Comparison of ENCODE assay signal across 8 cellular contexts in genomic region chr15:48178612-48178931, GRCh38. TPM values are rescaled to one million over a fixed set of nuclear protein-coding genes. Genes with fewer than 3 reads are reported as not detected.
DNase-seq lines count a peak whose midpoint lies in the region; ATAC-seq and TF ChIP-seq lines count a peak whose summit lies in the region.

No MANE protein-coding gene starts in this region.

- TF ChIP-seq CTCF in AG09309 (IDR thresholded peaks at IDR 0.05; ENCODE audit: control insufficient read depth, insufficient read depth, low read depth, low read length, missing control alignments) (no peak), colonic mucosa (IDR thresholded peaks at IDR 0.05) (no peak), nephron (IDR thresholded peaks at IDR 0.05; ENCODE audit: unreplicated experiment in 3 of 3) (no peak)

- no peaks in the 10 kb centered on the region for H3K9me3 ChIP-seq in HUES48 (ENCODE audit: control insufficient read depth, insufficient read depth, low read length)
- no peaks in the 10 kb centered on the region for H3K9me3 ChIP-seq in colonic mucosa

- peaks cover 9% of the 10 kb centered on the region for H3K9me3 Mint-ChIP-seq in nephron

- H3K4me1 ChIP-seq in HUES48 (ENCODE audit: control insufficient read depth, insufficient read depth, low read length) (peaks cover 35% of the 10 kb centered on the region), colonic mucosa (no peaks in the 10 kb centered on the region)

- intact Hi-C loops in colonic mucosa (cut with DNase I) = no loop called here

- ATAC-seq in left lobe of liver (no peak), HG02588 (IDR thresholded peaks at IDR 0.05; ENCODE audit: unreplicated experiment) (no peak)

- H3K27me3 ChIP-seq in HUES48 (ENCODE audit: control insufficient read depth, insufficient read depth, low read length) (no peaks in the 10 kb centered on the region), colonic mucosa (no peaks in the 10 kb centered on the region)

- H3K36me3 ChIP-seq in HUES48 (ENCODE audit: control insufficient read depth, insufficient read depth, low read length) = no peaks in the 10 kb centered on the region
- H3K36me3 ChIP-seq in colonic mucosa = no peaks in the 10 kb centered on the region

- H3K9ac ChIP-seq in HUES48 (ENCODE audit: low read depth, low read length) = peak overlapping the region; percentile 67
- H3K9ac ChIP-seq in colonic mucosa (ENCODE audit: low read depth in 2 of 2, low read length in 2 of 2) = no peak overlapping the region

- H3K27me3 Mint-ChIP-seq in nephron (ENCODE audit: low read depth) = no peaks in the 10 kb centered on the region

- H3K4me3 ChIP-seq in AG09309 (ENCODE audit: control insufficient read depth, low read depth, low read length) = peak overlapping the region; percentile 71
- peak overlapping the region; percentile 66 for H3K4me3 ChIP-seq in HUES48 (ENCODE audit: low read depth, low read length)
- H3K4me3 ChIP-seq in colonic mucosa = peak overlapping the region; percentile 46

- H3K4me3 Mint-ChIP-seq in nephron = peak overlapping the region; percentile 75 to 87 (median 84)

- H3K27ac Mint-ChIP-seq in nephron = peak overlapping the region in 1 of 3 experiments; percentile 67

- H3K27ac ChIP-seq in HUES48 (ENCODE audit: low read depth, low read length) = peak overlapping the region; percentile 97
- H3K27ac ChIP-seq in colonic mucosa = no peak overlapping the region

- DNase-seq in AG09309 (ENCODE audit: low read depth) = no peak
- no peak for DNase-seq in colonic mucosa
- DNase-seq in left lobe of liver (ENCODE audit: low spot score) = no peak
- DNase-seq in NCI-H226 = no peak
- DNase-seq in effector CD4-positive, alpha-beta T cell = no peak

- H3K36me3 Mint-ChIP-seq in nephron (ENCODE audit: low read depth) = peaks cover 21% of the 10 kb centered on the region

- H3K4me1 Mint-ChIP-seq in nephron = peaks cover 16% of the 10 kb centered on the region

RNA-seq across cellular contexts. Expression of gene MYEF2, which starts 0.5 kb away (rescaled TPM):
- total RNA-seq in colonic mucosa = 10 to 100 TPM; 12.4 to 13.5 TPM
- 0.20 TPM for total RNA-seq in left lobe of liver

RNA-seq across cellular contexts. Expression of gene CTXN2, which starts 12.9 kb away (rescaled TPM):
- total RNA-seq in colonic mucosa = under 1 TPM; 0.07 to 0.16 TPM
- total RNA-seq in left lobe of liver = not detected

RNA-seq across cellular contexts. Expression of gene SLC12A1, which starts 27.5 kb away (rescaled TPM):
- total RNA-seq in colonic mucosa (not detected), left lobe of liver (not detected)

RNA-seq across cellular contexts. Expression of gene SLC24A5, which starts 57.8 kb away (rescaled TPM):
- total RNA-seq in colonic mucosa = not detected
- not detected for total RNA-seq in left lobe of liver

Comparison
In these comparisons a context has a peak if more than half of its experiments do, and no peak if none do; other contexts are left out.
1. RNA of gene MYEF2, which starts 0.5 kb away (total RNA-seq): 12.4 to 13.5 TPM in colonic mucosa; 0.20 TPM in left lobe of liver (single experiment); every median in the first group is over 10 times any median in the second.
2. Peak in every context shown above with its lines, with median percentiles within 50 percentile points of each other: H3K4me3 ChIP-seq.